Comparison of ENCODE assay signal across 16 cellular contexts in genomic region chr11:16789560-16790483, GRCh38.
"Had no signal": no experiment of that assay in that cellular context is flagged by ENCODE, and none has a peak within 500 bp of the region (broad histone marks: within the 10 kb centered on the region; RNA-seq: fewer than 3 reads in every experiment).

No MANE protein-coding gene starts in this region.

- H3K4me3 Mint-ChIP-seq: activated CD4-positive, alpha-beta T cell treated with anti-CD3 and anti-CD28 coated beads, Interleukin-2, amount 10 ng/mL, durations not matched to agents 24 days and 14 days; activated naive CD4-positive, alpha-beta T cell treated with anti-CD3 and anti-CD28 coated beads for 36 hours; nephron had no signal

- H3K9me3 ChIP-seq: prostate gland, tibial artery had no signal

- H3K4me3 ChIP-seq: prostate gland, tibial artery had no signal

- ATAC-seq: foreskin keratinocyte, right cardiac atrium had no signal

- H3K36me3 ChIP-seq: prostate gland had no signal

- H3K27ac ChIP-seq: foreskin keratinocyte, prostate gland had no signal

- H3K27me3 ChIP-seq: foreskin keratinocyte, tibial artery had no signal

- H3K4me1 ChIP-seq: prostate gland had no signal

- H3K9me3 Mint-ChIP-seq: activated CD4-positive, alpha-beta T cell treated with anti-CD3 and anti-CD28 coated beads, Interleukin-2, amount 10 ng/mL, durations not matched to agents 24 days and 14 days; activated naive CD4-positive, alpha-beta T cell treated with anti-CD3 and anti-CD28 coated beads for 36 hours; nephron had no signal

- DNase-seq: activated CD4-positive, alpha-beta T cell treated with anti-CD3 and anti-CD28 coated beads, Interleukin-2, amount 10 ng/mL, durations not matched to agents 24 days and 14 days; activated naive CD4-positive, alpha-beta T cell treated with anti-CD3 and anti-CD28 coated beads for 36 hours; central memory CD4-positive, alpha-beta T cell; cortex of kidney; effector memory CD4-positive, alpha-beta T cell; foreskin keratinocyte; glutamatergic neuron; kidney glomerular epithelial cell; left ventricle myocardium superior; nucleus accumbens; right cardiac atrium; SIG-M5; T-helper 2 cell; tibial artery had no signal

- H3K27me3 Mint-ChIP-seq: activated CD4-positive, alpha-beta T cell treated with anti-CD3 and anti-CD28 coated beads, Interleukin-2, amount 10 ng/mL, durations not matched to agents 24 days and 14 days had no signal

- H3K27ac Mint-ChIP-seq: activated CD4-positive, alpha-beta T cell treated with anti-CD3 and anti-CD28 coated beads, Interleukin-2, amount 10 ng/mL, durations not matched to agents 24 days and 14 days; activated naive CD4-positive, alpha-beta T cell treated with anti-CD3 and anti-CD28 coated beads for 36 hours; nephron had no signal
